In genomic region chr1:38331496-38332210, GRCh38 we compare ENCODE assay signal across 24 cellular contexts.
DNase-seq lines count a peak whose midpoint lies in the region; ATAC-seq, FAIRE-seq and TF ChIP-seq lines count a peak whose summit lies in the region.
"Had no signal": no experiment of that assay in that cellular context is flagged by ENCODE, and none has a peak within 500 bp of the region (broad histone marks: within the 10 kb centered on the region; RNA-seq: fewer than 3 reads in every experiment).

No MANE protein-coding gene starts in this region.

- H3K27me3 ChIP-seq in bronchial epithelial cell (ENCODE audit: control insufficient read depth, insufficient read depth, low read length) (no peaks in the 10 kb centered on the region), esophagus muscularis mucosa (peaks cover 0 to 49% (median 3%) of the 10 kb centered on the region in 4 donors), osteoblast (ENCODE audit: insufficient read depth, low read length) (no peaks in the 10 kb centered on the region), colonic mucosa (peaks cover 2% of the 10 kb centered on the region)
- H3K27me3 ChIP-seq: BLaER1 had no signal

- no peak overlapping the region for H2AFZ ChIP-seq in osteoblast (ENCODE audit: low read length)
- H2AFZ ChIP-seq: GM23338 had no signal

- H3K9me3 Mint-ChIP-seq in natural killer cell treated with Interleukin-12 subunit alpha and Interleukin-12 subunit beta and Interleukin-15 and Interleukin-18, amount 100 ng/mL, for 72 hours = no peaks in the 10 kb centered on the region
- no peaks in the 10 kb centered on the region for H3K9me3 Mint-ChIP-seq in activated CD8-positive, alpha-beta memory T cell treated with anti-CD3 and anti-CD28 coated beads, Interleukin-2, amount 10 ng/mL, durations not matched to agents 7 days and 5 days (ENCODE audit: low read depth)
- H3K9me3 Mint-ChIP-seq: CD4-positive, CD25-positive, alpha-beta regulatory T cell; CD8-positive, alpha-beta T cell; GM23338 had no signal

- CTCF ChIA-PET in activated CD8-positive, alpha-beta memory T cell treated with anti-CD3 and anti-CD28 coated beads, Interleukin-2, amount 10 ng/mL, durations not matched to agents 7 days and 5 days (lab: Charles Lee) = no interaction called here

- no peak for TF ChIP-seq CTCF in GM13977 (IDR thresholded peaks at IDR 0.05; ENCODE audit: extremely low read depth, insufficient read depth, missing control alignments)
- TF ChIP-seq CTCF in bronchial epithelial cell (IDR thresholded peaks at IDR 0.05; ENCODE audit: insufficient read depth, low read length, severe bottlenecking) = no peak
- TF ChIP-seq CTCF in esophagus muscularis mucosa (IDR thresholded peaks at IDR 0.05) = no peak
- TF ChIP-seq CTCF in osteoblast (IDR thresholded peaks at IDR 0.05; ENCODE audit: extremely low read depth, low read depth, low read length) = no peak
- no peak for TF ChIP-seq CTCF in colonic mucosa (IDR thresholded peaks at IDR 0.05)

- DNase-seq in GM13977 (ENCODE audit: low spot score) (peak; percentile 1), bronchial epithelial cell (ENCODE audit: low read depth) (no peak), esophagus muscularis mucosa (ENCODE audit: extremely low spot score) (peak; percentile 90), osteoblast (ENCODE audit: insufficient read length, low spot score, missing footprints) (peak; percentile 36), D341Med (ENCODE audit: low spot score) (no peak), colonic mucosa (no peak)
- no peak for DNase-seq in natural killer cell treated with Interleukin-12 subunit alpha and Interleukin-12 subunit beta and Interleukin-15 and Interleukin-18, amount 100 ng/mL, for 72 hours (ENCODE audit: low spot score)
- no peak for DNase-seq in activated CD8-positive, alpha-beta memory T cell treated with anti-CD3 and anti-CD28 coated beads, Interleukin-2, amount 10 ng/mL, durations not matched to agents 7 days and 5 days
- DNase-seq: Caco-2; CD4-positive, CD25-positive, alpha-beta regulatory T cell; CD8-positive, alpha-beta T cell; DMS 273 treated with DMSO at 0.1 percent for 48 hours; DMS53; DMS79 treated with DMSO at 0.1 percent for 48 hours; H7; HCEC 1CT had no signal

- H3K4me3 ChIP-seq in bronchial epithelial cell (ENCODE audit: low read depth, low read length) (no peak overlapping the region), esophagus muscularis mucosa (no peak overlapping the region), osteoblast (ENCODE audit: insufficient read depth, low read length) (no peak overlapping the region), colonic mucosa (no peak overlapping the region)
- H3K4me3 ChIP-seq: BLaER1, GM23338 had no signal

- intact Hi-C loops in esophagus muscularis mucosa (cut with DNase I) = no loop called here
- intact Hi-C loops in colonic mucosa (cut with DNase I) = no loop called here

- no peaks in the 10 kb centered on the region for H4K20me1 ChIP-seq in osteoblast (ENCODE audit: insufficient read depth, low read length)
- H4K20me1 ChIP-seq: BLaER1 had no signal

- no peaks in the 10 kb centered on the region for H3K9me3 ChIP-seq in esophagus muscularis mucosa
- H3K9me3 ChIP-seq in osteoblast (ENCODE audit: low read depth, low read length) = no peaks in the 10 kb centered on the region
- H3K9me3 ChIP-seq in colonic mucosa = no peaks in the 10 kb centered on the region
- H3K9me3 ChIP-seq: BLaER1, Caco-2 had no signal

- no peaks in the 10 kb centered on the region for H3K36me3 Mint-ChIP-seq in natural killer cell treated with Interleukin-12 subunit alpha and Interleukin-12 subunit beta and Interleukin-15 and Interleukin-18, amount 100 ng/mL, for 72 hours
- H3K36me3 Mint-ChIP-seq in activated CD8-positive, alpha-beta memory T cell treated with anti-CD3 and anti-CD28 coated beads, Interleukin-2, amount 10 ng/mL, durations not matched to agents 7 days and 5 days = no peaks in the 10 kb centered on the region
- H3K36me3 Mint-ChIP-seq: CD4-positive, CD25-positive, alpha-beta regulatory T cell; CD8-positive, alpha-beta T cell had no signal

- in situ Hi-C loops in GM13977 (cut with MboI; ENCODE audit: low pct_unique_long_range_greater_than_20kb, low sequenced_read_pairs, unreplicated experiment) = no loop called here

- H3K36me3 ChIP-seq in bronchial epithelial cell (ENCODE audit: control insufficient read depth, insufficient read depth, low read length) = no peaks in the 10 kb centered on the region
- no peaks in the 10 kb centered on the region for H3K36me3 ChIP-seq in esophagus muscularis mucosa
- H3K36me3 ChIP-seq in osteoblast (ENCODE audit: insufficient read depth, low read length) = no peaks in the 10 kb centered on the region
- no peaks in the 10 kb centered on the region for H3K36me3 ChIP-seq in colonic mucosa
- H3K36me3 ChIP-seq: BLaER1 had no signal

- WGBS in esophagus muscularis mucosa = 80% methylated on average over 2 of the region's 2 CpGs

- H3K4me3 Mint-ChIP-seq in natural killer cell treated with Interleukin-12 subunit alpha and Interleukin-12 subunit beta and Interleukin-15 and Interleukin-18, amount 100 ng/mL, for 72 hours = no peak overlapping the region
- H3K4me3 Mint-ChIP-seq in activated CD8-positive, alpha-beta memory T cell treated with anti-CD3 and anti-CD28 coated beads, Interleukin-2, amount 10 ng/mL, durations not matched to agents 7 days and 5 days = no peak overlapping the region
- H3K4me3 Mint-ChIP-seq: B cell; CD4-positive, CD25-positive, alpha-beta regulatory T cell; CD8-positive, alpha-beta T cell; GM23338 had no signal

- peaks cover 15 to 22% of the 10 kb centered on the region in 2 donors for H3K27me3 Mint-ChIP-seq in natural killer cell treated with Interleukin-12 subunit alpha and Interleukin-12 subunit beta and Interleukin-15 and Interleukin-18, amount 100 ng/mL, for 72 hours
- H3K27me3 Mint-ChIP-seq in activated CD8-positive, alpha-beta memory T cell treated with anti-CD3 and anti-CD28 coated beads, Interleukin-2, amount 10 ng/mL, durations not matched to agents 7 days and 5 days = peaks cover 9% of the 10 kb centered on the region
- H3K27me3 Mint-ChIP-seq: CD4-positive, CD25-positive, alpha-beta regulatory T cell had no signal

- TF ChIP-seq EP300 in esophagus muscularis mucosa (IDR thresholded peaks at IDR 0.05) = no peak

- no peak for TF ChIP-seq POLR2A in esophagus muscularis mucosa (IDR thresholded peaks at IDR 0.05; ENCODE audit: low read depth)

- H3K4me1 ChIP-seq in esophagus muscularis mucosa (peaks cover 0 to 6% (median 0%) of the 10 kb centered on the region in 4 donors), osteoblast (ENCODE audit: insufficient read depth, low read length) (no peaks in the 10 kb centered on the region), colonic mucosa (no peaks in the 10 kb centered on the region)
- H3K4me1 ChIP-seq: BLaER1, Caco-2 had no signal

- no peak overlapping the region for H3K9ac ChIP-seq in colonic mucosa (ENCODE audit: low read depth in 2 of 2, low read length in 2 of 2)
- H3K9ac ChIP-seq: BLaER1 had no signal

- H3K27ac ChIP-seq in esophagus muscularis mucosa (replicated peaks in 1 of 4) (no peak overlapping the region), osteoblast (ENCODE audit: low read depth, low read length) (no peak overlapping the region), colonic mucosa (no peak overlapping the region)
- H3K27ac ChIP-seq: BLaER1, C4-2B had no signal

- H3K79me2 ChIP-seq in osteoblast (ENCODE audit: insufficient read depth, low read length) = no peaks in the 10 kb centered on the region

- H3K27ac Mint-ChIP-seq in natural killer cell treated with Interleukin-12 subunit alpha and Interleukin-12 subunit beta and Interleukin-15 and Interleukin-18, amount 100 ng/mL, for 72 hours = no peak overlapping the region
- H3K27ac Mint-ChIP-seq in activated CD8-positive, alpha-beta memory T cell treated with anti-CD3 and anti-CD28 coated beads, Interleukin-2, amount 10 ng/mL, durations not matched to agents 7 days and 5 days = no peak overlapping the region
- H3K27ac Mint-ChIP-seq: B cell; CD4-positive, CD25-positive, alpha-beta regulatory T cell; CD8-positive, alpha-beta T cell; GM23338 had no signal

- FAIRE-seq in bronchial epithelial cell (lab: Jason Lieb, UNC) = peak; percentile 52
- FAIRE-seq: D721Med, G401.6, GM12892, GM19239 had no signal

- no peak overlapping the region for H3K4me2 ChIP-seq in osteoblast (ENCODE audit: insufficient read depth, low read length)
- H3K4me2 ChIP-seq: BLaER1, GM23338 had no signal

- peaks cover 5 to 8% of the 10 kb centered on the region in 2 donors for H3K4me1 Mint-ChIP-seq in natural killer cell treated with Interleukin-12 subunit alpha and Interleukin-12 subunit beta and Interleukin-15 and Interleukin-18, amount 100 ng/mL, for 72 hours (ENCODE audit: low read depth in 2 of 2)
- peaks cover 5% of the 10 kb centered on the region for H3K4me1 Mint-ChIP-seq in activated CD8-positive, alpha-beta memory T cell treated with anti-CD3 and anti-CD28 coated beads, Interleukin-2, amount 10 ng/mL, durations not matched to agents 7 days and 5 days

- no peak for ATAC-seq in natural killer cell treated with Interleukin-12 subunit alpha and Interleukin-12 subunit beta and Interleukin-15 and Interleukin-18, amount 100 ng/mL, for 72 hours
- no peak for ATAC-seq in activated CD8-positive, alpha-beta memory T cell treated with anti-CD3 and anti-CD28 coated beads, Interleukin-2, amount 10 ng/mL, durations not matched to agents 7 days and 5 days
- ATAC-seq: CD8-positive, alpha-beta T cell; GM23338 had no signal

Comparison
In these comparisons a context has a peak if more than half of its experiments do, and no peak if none do; other contexts are left out.
1. DNase-seq: peak in GM13977 (single experiment), esophagus muscularis mucosa (single experiment) and osteoblast (single experiment); none in bronchial epithelial cell (single experiment), D341Med (single experiment), colonic mucosa (single experiment), natural killer cell treated with Interleukin-12 subunit alpha and Interleukin-12 subunit beta and Interleukin-15 and Interleukin-18, amount 100 ng/mL, for 72 hours (single experiment) and activated CD8-positive, alpha-beta memory T cell treated with anti-CD3 and anti-CD28 coated beads, Interleukin-2, amount 10 ng/mL, durations not matched to agents 7 days and 5 days (single experiment).